Comparison of ENCODE assay signal across 1 cellular context in the genomic region with DNA sequence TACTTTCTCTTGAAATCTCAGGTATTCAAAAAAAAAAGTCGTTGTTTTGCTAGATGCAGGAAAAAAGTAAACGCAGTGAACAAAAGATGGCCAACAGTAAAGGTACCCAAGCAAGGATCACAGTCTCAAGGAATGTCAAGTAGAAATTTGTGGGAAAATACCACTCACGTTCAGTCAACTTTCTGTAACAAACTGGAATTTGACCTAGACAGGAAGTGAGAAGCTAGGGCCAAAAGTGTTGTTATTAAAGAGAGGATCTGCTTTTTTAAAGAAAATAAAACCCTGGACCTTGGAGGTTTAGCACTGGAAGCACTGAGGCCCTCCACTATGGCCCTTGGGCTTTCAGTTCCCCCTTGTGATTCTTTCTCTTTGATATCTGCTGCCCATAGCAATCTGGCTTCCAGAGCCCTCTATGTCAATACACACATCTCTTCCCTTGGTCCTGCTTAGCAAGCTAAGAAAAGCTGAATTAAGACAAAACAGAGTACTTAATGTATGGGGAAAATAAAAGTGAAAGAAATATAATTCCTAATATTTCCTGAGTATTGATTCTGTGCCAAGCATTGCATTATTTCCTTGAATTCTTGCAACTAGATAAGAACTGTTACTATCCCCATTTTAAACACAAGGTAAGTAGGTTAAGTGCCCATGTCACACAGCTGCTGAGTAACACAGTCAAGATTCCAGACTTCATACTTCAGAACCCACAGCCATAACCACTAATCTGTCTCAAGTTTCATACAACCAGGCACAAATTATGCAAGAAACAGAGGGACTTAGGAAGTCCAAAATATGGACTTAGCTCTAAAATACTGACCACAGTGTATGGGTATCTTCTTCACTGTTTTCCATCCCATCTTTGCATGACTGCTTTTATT.
TF ChIP-seq lines count a peak whose summit lies in the region.

No MANE protein-coding gene starts in this region.

TF ChIP-seq in endothelial cell of umbilical vein, 7 proteins besides CTCF, POLR2A, EP300 and RAD21 (continued from another document):
- TF ChIP-seq MYC (IDR thresholded peaks at IDR 0.05; ENCODE audit: low read depth, low read length) = no peak
